13 cellular contexts compared by ENCODE assay signal in genomic region chr19:57403737-57404537, GRCh38. TPM values are rescaled to one million over a fixed set of nuclear protein-coding genes. Genes with fewer than 3 reads are reported as not detected.
A peak's percentile ranks its signal among the peaks of the same experiment; 100 is the strongest.
DNase-seq lines count a peak whose midpoint lies in the region; ATAC-seq and TF ChIP-seq lines count a peak whose summit lies in the region.
"Had no signal": no experiment of that assay in that cellular context is flagged by ENCODE, and none has a peak within 500 bp of the region (broad histone marks: within the 10 kb centered on the region; RNA-seq: fewer than 3 reads in every experiment).

No MANE protein-coding gene starts in this region.

- H3K27me3 ChIP-seq in cardiac muscle cell, result no peaks in the 10 kb centered on the region
- no peaks in the 10 kb centered on the region for H3K27me3 ChIP-seq in left ventricle myocardium inferior (ENCODE audit: low read depth)
- no peaks in the 10 kb centered on the region for H3K27me3 ChIP-seq in liver (ENCODE audit: control insufficient read depth in 4 of 4, insufficient read depth in 4 of 4, low read length in 3 of 4)
- H3K27me3 ChIP-seq: BLaER1 had no signal

- 92% methylated on average over 9 of the region's 9 CpGs for WGBS in liver

- no peak overlapping the region for H3K27ac Mint-ChIP-seq in T-helper 17 cell
- H3K27ac Mint-ChIP-seq: CD14-positive monocyte; CD4-positive, alpha-beta memory T cell had no signal

- H3K4me1 Mint-ChIP-seq in T-helper 17 cell, result peaks cover 5% of the 10 kb centered on the region
- H3K4me1 Mint-ChIP-seq: CD14-positive monocyte had no signal

- no peak for ATAC-seq in T-helper 17 cell
- ATAC-seq: GM12878 had no signal

- H3K4me3 Mint-ChIP-seq in T-helper 17 cell, result peak overlapping the region; percentile 25
- H3K4me3 Mint-ChIP-seq: CD14-positive monocyte; CD4-positive, alpha-beta memory T cell had no signal

- H3K27ac ChIP-seq in cardiac muscle cell, result peak overlapping the region; percentile 59
- H3K27ac ChIP-seq in left ventricle myocardium inferior (replicated peaks), result no peak overlapping the region
- H3K27ac ChIP-seq in liver (ENCODE audit: low read depth in 1 of 2, low read length in 2 of 2), result no peak overlapping the region
- H3K27ac ChIP-seq: BLaER1 had no signal

- no peak for TF ChIP-seq RAD21 in liver (IDR thresholded peaks at IDR 0.05)

- no peak for DNase-seq in cardiac muscle cell (ENCODE audit: low read depth in 1 of 2, low spot score in 1 of 2)
- DNase-seq in left ventricle myocardium inferior, result no peak
- DNase-seq in T-helper 17 cell, result no peak
- no peak for DNase-seq in DMS153 treated with DMSO at 0.1 percent for 48 hours (lab: John Stamatoyannopoulos, UW; ENCODE audit: unreplicated experiment)
- DNase-seq: 8988T; CD4-positive, alpha-beta memory T cell; DMS153; DMS79 treated with DMSO at 0.1 percent for 48 hours had no signal

- no peaks in the 10 kb centered on the region for H3K4me1 ChIP-seq in cardiac muscle cell (ENCODE audit: low read depth)
- peaks cover 6% of the 10 kb centered on the region for H3K4me1 ChIP-seq in left ventricle myocardium inferior
- no peaks in the 10 kb centered on the region for H3K4me1 ChIP-seq in liver (ENCODE audit: control insufficient read depth in 4 of 4, insufficient read depth in 4 of 4, low read length in 3 of 4)
- H3K4me1 ChIP-seq: BLaER1, HAP-1 had no signal

- H3K36me3 ChIP-seq in cardiac muscle cell (peaks cover 11% of the 10 kb centered on the region), left ventricle myocardium inferior (peaks cover 43% of the 10 kb centered on the region), liver (ENCODE audit: control insufficient read depth in 4 of 4, insufficient read depth in 3 of 4, low read depth in 1 of 4, low read length in 3 of 4) (peaks cover 0 to 13% (median 12%) of the 10 kb centered on the region in 4 donors)

- no peaks in the 10 kb centered on the region for H3K27me3 Mint-ChIP-seq in T-helper 17 cell
- H3K27me3 Mint-ChIP-seq: CD4-positive, alpha-beta memory T cell had no signal

- intact Hi-C loops in left ventricle myocardium inferior (cut with micrococcal nuclease), result no loop called here

- H3K9me3 ChIP-seq in cardiac muscle cell (ENCODE audit: low read depth), result no peaks in the 10 kb centered on the region
- H3K9me3 ChIP-seq in left ventricle myocardium inferior (replicated peaks), result peaks cover 50% of the 10 kb centered on the region
- H3K9me3 ChIP-seq in T-helper 17 cell (ENCODE audit: control insufficient read depth, low read length, poor library complexity, severe bottlenecking), result no peaks in the 10 kb centered on the region
- H3K9me3 ChIP-seq in liver (ENCODE audit: control insufficient read depth in 4 of 4, low read length in 3 of 4), result peaks cover 5 to 33% (median 27%) of the 10 kb centered on the region in 4 donors

- peaks cover 4% of the 10 kb centered on the region for H3K36me3 Mint-ChIP-seq in T-helper 17 cell (ENCODE audit: low read depth)

- no peak overlapping the region for H3K4me3 ChIP-seq in cardiac muscle cell
- no peak overlapping the region for H3K4me3 ChIP-seq in left ventricle myocardium inferior
- peak overlapping the region in 2 of 3 donors; percentile 2 to 38 for H3K4me3 ChIP-seq in liver (ENCODE audit: low read depth in 1 of 3, low read length in 3 of 3)
- H3K4me3 ChIP-seq: BLaER1, GM12878, HAP-1 had no signal

- H3K9ac ChIP-seq in liver (ENCODE audit: low read depth in 1 of 2, low read length in 2 of 2), result no peak overlapping the region
- H3K9ac ChIP-seq: BLaER1 had no signal

- no peak for TF ChIP-seq CTCF in cardiac muscle cell (IDR thresholded peaks at IDR 0.05; ENCODE audit: low read depth, low read length)
- no peak for TF ChIP-seq CTCF in left ventricle myocardium inferior (IDR thresholded peaks at IDR 0.05; ENCODE audit: borderline replicate concordance)
- no peak for TF ChIP-seq CTCF in liver (IDR thresholded peaks at IDR 0.05; ENCODE audit: low read depth, low read length, missing input control)

TF ChIP-seq in liver, 16 proteins besides CTCF, POLR2A, EP300 and RAD21:
- no peak for TF ChIP-seq YY1 (IDR thresholded peaks at IDR 0.05)
- TF ChIP-seq FOXA2 (IDR thresholded peaks at IDR 0.05), result no peak
- TF ChIP-seq RXRA (IDR thresholded peaks at IDR 0.05), result no peak
- TF ChIP-seq, protein P1, sequence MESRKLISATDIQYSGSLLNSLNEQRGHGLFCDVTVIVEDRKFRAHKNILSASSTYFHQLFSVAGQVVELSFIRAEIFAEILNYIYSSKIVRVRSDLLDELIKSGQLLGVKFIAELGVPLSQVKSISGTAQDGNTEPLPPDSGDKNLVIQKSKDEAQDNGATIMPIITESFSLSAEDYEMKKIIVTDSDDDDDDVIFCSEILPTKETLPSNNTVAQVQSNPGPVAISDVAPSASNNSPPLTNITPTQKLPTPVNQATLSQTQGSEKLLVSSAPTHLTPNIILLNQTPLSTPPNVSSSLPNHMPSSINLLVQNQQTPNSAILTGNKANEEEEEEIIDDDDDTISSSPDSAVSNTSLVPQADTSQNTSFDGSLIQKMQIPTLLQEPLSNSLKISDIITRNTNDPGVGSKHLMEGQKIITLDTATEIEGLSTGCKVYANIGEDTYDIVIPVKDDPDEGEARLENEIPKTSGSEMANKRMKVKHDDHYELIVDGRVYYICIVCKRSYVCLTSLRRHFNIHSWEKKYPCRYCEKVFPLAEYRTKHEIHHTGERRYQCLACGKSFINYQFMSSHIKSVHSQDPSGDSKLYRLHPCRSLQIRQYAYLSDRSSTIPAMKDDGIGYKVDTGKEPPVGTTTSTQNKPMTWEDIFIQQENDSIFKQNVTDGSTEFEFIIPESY (IDR thresholded peaks at IDR 0.05), result no peak
- TF ChIP-seq, protein P2, sequence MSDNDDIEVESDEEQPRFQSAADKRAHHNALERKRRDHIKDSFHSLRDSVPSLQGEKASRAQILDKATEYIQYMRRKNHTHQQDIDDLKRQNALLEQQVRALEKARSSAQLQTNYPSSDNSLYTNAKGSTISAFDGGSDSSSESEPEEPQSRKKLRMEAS (IDR thresholded peaks at IDR 0.05), result no peak
- no peak for TF ChIP-seq EGR1 (IDR thresholded peaks at IDR 0.05; ENCODE audit: low read depth in 2 of 2)
- TF ChIP-seq FOXA1 (IDR thresholded peaks at IDR 0.05), result no peak
- TF ChIP-seq HNF4G (IDR thresholded peaks at IDR 0.05), result no peak
- no peak for TF ChIP-seq HNF4A (conservative IDR thresholded peaks at IDR 0.05)
- TF ChIP-seq GABPA (IDR thresholded peaks at IDR 0.05 in 1 of 2, conservative IDR thresholded peaks at IDR 0.05 in 1 of 2), result no peak
- no peak for TF ChIP-seq TAF1 (conservative IDR thresholded peaks at IDR 0.05)
- no peak for TF ChIP-seq SP1 (IDR thresholded peaks at IDR 0.05)
- no peak for TF ChIP-seq JUND (IDR thresholded peaks at IDR 0.05)

RNA-seq across cellular contexts. Expression of gene ZNF17, which starts 7.0 kb away (rescaled TPM):
- total RNA-seq in cardiac muscle cell (5.8 and 13.0 TPM in 2 replicates), left ventricle myocardium inferior (8.9 TPM), T-helper 17 cell (1 to 10 TPM; 7.2 to 8.8 TPM), liver (1 to 10 TPM; 7.6 to 8.2 TPM)
- polyA plus RNA-seq in cardiac muscle cell (4.2 and 7.1 TPM in 2 replicates), liver (1 to 10 TPM; 1.2 to 1.4 TPM)

RNA-seq across cellular contexts. Expression of gene ZNF548, which starts 14.3 kb away (rescaled TPM):
- total RNA-seq in cardiac muscle cell (37.9 and 38.2 TPM in 2 replicates), left ventricle myocardium inferior (14.4 TPM), T-helper 17 cell (10 to 100 TPM; 58.9 to 66.7 TPM), liver (10 to 100 TPM in 1 of 2 donors, 1 to 10 TPM in 1; 7.3 to 13.9 TPM)
- polyA plus RNA-seq in cardiac muscle cell (11.4 and 15.9 TPM in 2 replicates), liver (1 to 10 TPM; 1.8 to 3.4 TPM)

RNA-seq across cellular contexts. Expression of gene ZNF749, which starts 31.2 kb away (rescaled TPM):
- total RNA-seq in cardiac muscle cell (11.8 and 13.7 TPM in 2 replicates), left ventricle myocardium inferior (3.4 TPM), T-helper 17 cell (1 to 10 TPM; 5.9 to 9.8 TPM), liver (10 to 100 TPM in 1 of 2 donors, 1 to 10 TPM in 1; 5.9 to 11.6 TPM)
- polyA plus RNA-seq in cardiac muscle cell (16.6 and 28.8 TPM in 2 replicates), liver (1 to 10 TPM in 1 of 2 donors, under 1 TPM in 1; 0.83 to 5.4 TPM)

RNA-seq across cellular contexts. Expression of gene TRAPPC2B, which starts 40.6 kb away (rescaled TPM):
- 15.1 and 26.4 TPM in 2 replicates for total RNA-seq in cardiac muscle cell
- polyA plus RNA-seq in cardiac muscle cell, result 34.6 and 39.3 TPM in 2 replicates
- total RNA-seq in left ventricle myocardium inferior, result 11.4 TPM
- total RNA-seq in T-helper 17 cell, result 1 to 10 TPM; 8.7 to 9.5 TPM
- 1 to 10 TPM; 2.8 to 6.1 TPM for total RNA-seq in liver
- polyA plus RNA-seq in liver, result 1 to 10 TPM; 3.1 to 4.2 TPM

RNA-seq across cellular contexts. Expression of gene ZNF547, which starts 40.6 kb away (rescaled TPM):
- 1.8 and 7.2 TPM in 2 replicates for total RNA-seq in cardiac muscle cell
- polyA plus RNA-seq in cardiac muscle cell, result 0.65 and 0.66 TPM in 2 replicates
- 3.6 TPM for total RNA-seq in left ventricle myocardium inferior
- total RNA-seq in T-helper 17 cell, result 1 to 10 TPM in 1 of 2 donors, under 1 TPM in 1; 0.77 to 1.1 TPM
- 1 to 10 TPM; 1.7 to 1.8 TPM for total RNA-seq in liver
- under 1 TPM; 0.22 to 0.33 TPM for polyA plus RNA-seq in liver

Comparison
In these comparisons a context has a peak if more than half of its experiments do, and no peak if none do; other contexts are left out.
1. H3K4me3 ChIP-seq: peak in liver (2 of 3); none in cardiac muscle cell (single experiment) and left ventricle myocardium inferior (single experiment).